8 cellular contexts compared by ENCODE assay signal in the genomic region with DNA sequence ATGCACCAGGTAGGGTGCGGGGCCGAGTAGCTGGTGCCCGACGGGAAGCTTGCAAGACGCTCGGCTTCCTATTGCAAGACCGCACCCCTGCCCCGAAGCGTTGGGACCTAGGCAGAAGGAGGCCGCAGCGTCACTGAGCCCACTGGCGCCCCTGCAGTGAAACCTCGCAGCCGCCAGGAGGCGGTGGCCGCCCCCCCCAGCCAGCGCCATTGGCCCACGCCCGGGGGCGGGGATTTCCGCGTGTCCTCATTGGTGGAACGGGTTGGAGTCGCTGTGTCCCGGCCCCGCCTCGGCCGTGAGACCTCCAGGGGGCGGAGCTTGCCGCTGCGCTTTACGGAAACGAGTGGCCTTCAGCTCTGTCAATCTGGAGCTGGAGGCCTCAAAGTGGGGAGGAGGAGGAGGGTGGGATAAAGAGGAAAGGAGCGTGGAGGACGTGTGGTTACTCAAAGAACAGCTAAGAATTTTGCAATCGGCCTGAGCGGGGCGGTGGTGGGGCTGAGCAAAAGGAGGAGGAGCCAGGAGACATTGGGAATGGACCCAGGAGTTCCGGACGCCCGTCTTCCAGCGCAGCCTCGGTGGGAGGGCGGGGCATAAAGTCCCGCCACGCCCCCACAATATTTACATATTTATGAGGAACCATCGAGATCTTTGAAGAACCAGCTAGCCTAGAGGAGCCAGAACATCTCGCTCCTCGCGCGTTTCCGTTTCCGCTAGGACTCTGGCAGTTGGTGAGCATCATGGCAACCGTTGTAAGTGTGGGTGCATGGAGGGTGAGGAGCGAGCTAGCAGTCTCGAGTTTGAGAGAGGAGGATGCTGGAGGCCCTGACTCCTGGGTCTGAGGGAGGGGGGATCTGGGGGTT. TPM values are rescaled to one million over a fixed set of nuclear protein-coding genes. Genes with fewer than 3 reads are reported as not detected.
A peak's percentile ranks its signal among the peaks of the same experiment; 100 is the strongest.
DNase-seq lines count a peak whose midpoint lies in the region; ATAC-seq and TF ChIP-seq lines count a peak whose summit lies in the region.

GYS1 (minus strand) TSS at position 135 of the 860 bp plus-strand sequence. CDS start 197 bp downstream, outside the sequence.
RUVBL2 (plus strand) TSS at position 713 of the 860 bp plus-strand sequence; CDS start at position 738, 25 bp downstream.

- 0 out of 2 replicates have a peak, but pooled peaks cover 5% of the 10 kb centered on the region for H3K36me3 ChIP-seq in PC-9 (ENCODE audit: low read depth)
- H3K36me3 ChIP-seq in mucosa of stomach (ENCODE audit: control insufficient read depth, insufficient read depth, low read length), result no peaks in the 10 kb centered on the region

- H3K27me3 Mint-ChIP-seq in activated T-cell treated with anti-CD3 and anti-CD28 coated beads, Interleukin-2, amount 50 U/mL, for 24 hours, result no peaks in the 10 kb centered on the region

- peaks cover 61% of the 10 kb centered on the region for H3K36me3 Mint-ChIP-seq in activated T-cell treated with anti-CD3 and anti-CD28 coated beads, Interleukin-2, amount 50 U/mL, for 24 hours (ENCODE audit: low read depth)

- peaks cover 75% of the 10 kb centered on the region for H3K79me2 ChIP-seq in PC-9 (ENCODE audit: low read depth)

- peak within 1 kb of the TSS; percentile 99 for H3K4me3 Mint-ChIP-seq in activated T-cell treated with anti-CD3 and anti-CD28 coated beads, Interleukin-2, amount 50 U/mL, for 24 hours

- H3F3A ChIP-seq in PC-9 (ENCODE audit: insufficient read depth, low read depth), result peaks cover 12% of the 10 kb centered on the region

- DNase-seq in DMS153 treated with DMSO at 0.1 percent for 48 hours (lab: John Stamatoyannopoulos, UW; ENCODE audit: unreplicated experiment), result peak; percentile 97
- peak; percentile 99 for DNase-seq in Jurkat, Clone E6-1 (ENCODE audit: low read depth, low spot score)
- DNase-seq in PC-9, result peak; percentile 99
- DNase-seq in activated T-cell treated with anti-CD3 and anti-CD28 coated beads, Interleukin-2, amount 50 U/mL, for 24 hours, result peak; percentile 99
- peak; percentile 100 for DNase-seq in erythroblast (lab: John Stamatoyannopoulos, UW)
- peak; percentile 98 for DNase-seq in stimulated activated CD8-positive, alpha-beta memory T cell treated with anti-CD3 and anti-CD28 coated beads, Interleukin-7, amount 100 ng/mL, for 24 hours (ENCODE audit: low read depth)

- peak within 1 kb of the TSS; percentile 72 for H3K4me3 ChIP-seq in Jurkat, Clone E6-1 (ENCODE audit: low read length)
- peak within 1 kb of the TSS; percentile 97 for H3K4me3 ChIP-seq in PC-9
- H3K4me3 ChIP-seq in mucosa of stomach (ENCODE audit: low read length), result peak within 1 kb of the TSS; percentile 98

- no peaks in the 10 kb centered on the region for H3K9me3 Mint-ChIP-seq in activated T-cell treated with anti-CD3 and anti-CD28 coated beads, Interleukin-2, amount 50 U/mL, for 24 hours

- no peaks in the 10 kb centered on the region for H3K9me3 ChIP-seq in PC-9 (ENCODE audit: insufficient read depth, low read depth)
- H3K9me3 ChIP-seq in mucosa of stomach (ENCODE audit: control insufficient read depth, low read length), result no peaks in the 10 kb centered on the region

- POLR2A ChIA-PET in PC-9 (lab: Charles Lee; ENCODE audit: unreplicated experiment), result interaction anchor here (0.5 to 1.3 kb wide), 29 partner anchors 10 to 682 kb away, joined by 3 to 12 read pairs (median 4); partner anchors contain the start of genes CA11, CGB7, PIH1D1 and RPL18

- H3K9ac ChIP-seq in mucosa of stomach (ENCODE audit: low read length), result peak within 1 kb of the TSS; percentile 98

- TF ChIP-seq CTCF in PC-9 (conservative IDR thresholded peaks at IDR 0.05), result peak; percentile 91

- ATAC-seq in GM21576 (IDR thresholded peaks at IDR 0.05; ENCODE audit: unreplicated experiment), result peak; percentile 87

- H3K4me1 ChIP-seq in PC-9 (replicated peaks; ENCODE audit: insufficient read depth) (peaks cover 16% of the 10 kb centered on the region), mucosa of stomach (ENCODE audit: control insufficient read depth, insufficient read depth, low read length) (peaks cover 9% of the 10 kb centered on the region)

- no TSS peak for BruUV-seq in PC-9 (replicated peaks; lab: Mats Ljungman, UMichigan)

- peak within 1 kb of the TSS; percentile 98 for H3K27ac Mint-ChIP-seq in activated T-cell treated with anti-CD3 and anti-CD28 coated beads, Interleukin-2, amount 50 U/mL, for 24 hours

- peaks cover 56% of the 10 kb centered on the region for H3K4me1 Mint-ChIP-seq in activated T-cell treated with anti-CD3 and anti-CD28 coated beads, Interleukin-2, amount 50 U/mL, for 24 hours (ENCODE audit: low read depth)

- peaks cover 26% of the 10 kb centered on the region for H4K20me1 ChIP-seq in PC-9 (ENCODE audit: insufficient read depth)

- no peaks in the 10 kb centered on the region for H3K9me2 ChIP-seq in PC-9 (ENCODE audit: insufficient read depth)

- intact Hi-C loops in PC-9 (cut with micrococcal nuclease; ENCODE audit: unreplicated experiment), result loop anchor here (2.0 to 10.0 kb wide), 5 partner anchors 29 to 651 kb away; partner anchors contain the start of genes CA11, FTL, RRAS and SCAF1

- TF ChIP-seq POLR2A in erythroblast (IDR thresholded peaks at IDR 0.05; ENCODE audit: low read length), result peak; percentile 95

- CTCF ChIA-PET in PC-9 (lab: Charles Lee), result interaction anchor here (0.6 to 2.6 kb wide), 20 partner anchors 10 to 824 kb away, joined by 3 to 11 read pairs (median 4); partner anchors contain the start of gene CGB7

- H3K27ac ChIP-seq in PC-9, result peak within 1 kb of the TSS; percentile 41; the same call in 1 of the 2 replicates

- peak within 1 kb of the TSS; percentile 92 for H2AFZ ChIP-seq in PC-9

- no peaks in the 10 kb centered on the region for H3K27me3 ChIP-seq in PC-9 (ENCODE audit: insufficient read depth, low read depth)
- no peaks in the 10 kb centered on the region for H3K27me3 ChIP-seq in mucosa of stomach (ENCODE audit: control insufficient read depth, insufficient read depth, low read length)

- H3K4me2 ChIP-seq in PC-9, result peak within 1 kb of the TSS; percentile 95

RNA-seq across cellular contexts. Expression of gene GYS1, which starts in this region (rescaled TPM):
- polyA plus RNA-seq in Jurkat, Clone E6-1 (2012; ENCODE audit: insufficient read depth, insufficient read length), result 41.6 TPM
- total RNA-seq in PC-9 (2021), result 47.5 and 54.2 TPM in 2 replicates

RNA-seq across cellular contexts. Expression of gene RUVBL2, which starts in this region (rescaled TPM):
- 362 TPM for polyA plus RNA-seq in Jurkat, Clone E6-1 (2012; ENCODE audit: insufficient read depth, insufficient read length)
- total RNA-seq in PC-9 (2021), result 175 and 179 TPM in 2 replicates

Comparison
In these comparisons a context has a peak if more than half of its experiments do, and no peak if none do; other contexts are left out.
1. Peak in every context shown above with its lines: DNase-seq, ATAC-seq, H3K4me3 ChIP-seq and H3K27ac ChIP-seq.